Comparison of ENCODE assay signal across 1 cellular context in the genomic region with DNA sequence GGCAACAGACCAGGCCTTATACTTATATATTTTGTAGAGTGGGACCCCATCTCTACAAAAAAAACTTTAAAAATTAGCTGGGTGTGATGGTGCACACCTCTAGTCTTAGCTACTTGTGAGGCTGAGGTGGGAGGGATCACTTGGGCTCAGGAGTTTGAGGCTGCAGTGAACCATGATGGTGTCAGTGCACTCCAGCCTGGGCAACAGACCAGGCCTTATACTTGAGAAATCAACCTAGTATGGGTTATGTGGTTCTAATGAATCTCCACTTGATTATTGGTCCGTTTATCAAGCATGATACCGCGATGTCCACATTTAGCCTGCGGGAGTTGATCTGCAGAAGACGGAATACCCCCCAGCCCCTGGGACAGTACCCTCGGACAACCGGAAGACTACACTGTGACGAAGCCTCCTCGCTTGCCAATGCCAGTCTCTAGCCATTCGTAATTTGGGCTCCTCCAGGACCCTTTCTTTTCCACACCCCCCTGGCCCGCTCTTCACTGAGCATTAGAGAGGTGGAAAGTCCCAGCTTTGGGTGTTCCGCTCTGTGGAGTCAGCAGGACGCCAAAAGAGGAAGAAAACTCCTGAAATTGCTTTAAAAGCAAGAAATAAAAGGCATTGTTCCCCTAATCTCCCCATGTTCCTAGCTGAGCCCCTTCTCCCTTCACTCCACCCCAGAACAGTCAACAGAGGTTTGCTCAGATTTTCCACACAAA.
TF ChIP-seq lines count a peak whose summit lies in the region.

No MANE protein-coding gene starts in this region.

TF ChIP-seq in GM12878, 131 proteins besides CTCF, POLR2A, EP300 and RAD21:
- TF ChIP-seq, protein P1, sequence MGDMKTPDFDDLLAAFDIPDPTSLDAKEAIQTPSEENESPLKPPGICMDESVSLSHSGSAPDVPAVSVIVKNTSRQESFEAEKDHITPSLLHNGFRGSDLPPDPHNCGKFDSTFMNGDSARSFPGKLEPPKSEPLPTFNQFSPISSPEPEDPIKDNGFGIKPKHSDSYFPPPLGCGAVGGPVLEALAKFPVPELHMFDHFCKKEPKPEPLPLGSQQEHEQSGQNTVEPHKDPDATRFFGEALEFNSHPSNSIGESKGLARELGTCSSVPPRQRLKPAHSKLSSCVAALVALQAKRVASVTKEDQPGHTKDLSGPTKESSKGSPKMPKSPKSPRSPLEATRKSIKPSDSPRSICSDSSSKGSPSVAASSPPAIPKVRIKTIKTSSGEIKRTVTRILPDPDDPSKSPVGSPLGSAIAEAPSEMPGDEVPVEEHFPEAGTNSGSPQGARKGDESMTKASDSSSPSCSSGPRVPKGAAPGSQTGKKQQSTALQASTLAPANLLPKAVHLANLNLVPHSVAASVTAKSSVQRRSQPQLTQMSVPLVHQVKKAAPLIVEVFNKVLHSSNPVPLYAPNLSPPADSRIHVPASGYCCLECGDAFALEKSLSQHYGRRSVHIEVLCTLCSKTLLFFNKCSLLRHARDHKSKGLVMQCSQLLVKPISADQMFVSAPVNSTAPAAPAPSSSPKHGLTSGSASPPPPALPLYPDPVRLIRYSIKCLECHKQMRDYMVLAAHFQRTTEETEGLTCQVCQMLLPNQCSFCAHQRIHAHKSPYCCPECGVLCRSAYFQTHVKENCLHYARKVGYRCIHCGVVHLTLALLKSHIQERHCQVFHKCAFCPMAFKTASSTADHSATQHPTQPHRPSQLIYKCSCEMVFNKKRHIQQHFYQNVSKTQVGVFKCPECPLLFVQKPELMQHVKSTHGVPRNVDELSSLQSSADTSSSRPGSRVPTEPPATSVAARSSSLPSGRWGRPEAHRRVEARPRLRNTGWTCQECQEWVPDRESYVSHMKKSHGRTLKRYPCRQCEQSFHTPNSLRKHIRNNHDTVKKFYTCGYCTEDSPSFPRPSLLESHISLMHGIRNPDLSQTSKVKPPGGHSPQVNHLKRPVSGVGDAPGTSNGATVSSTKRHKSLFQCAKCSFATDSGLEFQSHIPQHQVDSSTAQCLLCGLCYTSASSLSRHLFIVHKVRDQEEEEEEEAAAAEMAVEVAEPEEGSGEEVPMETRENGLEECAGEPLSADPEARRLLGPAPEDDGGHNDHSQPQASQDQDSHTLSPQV (IDR thresholded peaks at IDR 0.05), result no peak
- TF ChIP-seq YY1 (IDR thresholded peaks at IDR 0.05; ENCODE audit: low read depth, low read length), result no peak
- no peak for TF ChIP-seq FOS (IDR thresholded peaks at IDR 0.05; ENCODE audit: borderline replicate concordance, extremely low read depth, insufficient read length)
- no peak for TF ChIP-seq LARP7 (IDR thresholded peaks at IDR 0.05)
- no peak for TF ChIP-seq CHD2 (IDR thresholded peaks at IDR 0.05; ENCODE audit: borderline replicate concordance, low read depth, low read length)
- 0 out of 2 replicates have a peak, but pooled peaks have one; percentile 46 for TF ChIP-seq DPF2 (IDR thresholded peaks at IDR 0.05)
- no peak for TF ChIP-seq ESRRA (IDR thresholded peaks at IDR 0.05; ENCODE audit: low read length)
- no peak for TF ChIP-seq ETV6 (conservative IDR thresholded peaks at IDR 0.05 in 1 of 2, IDR thresholded peaks at IDR 0.05 in 1 of 2; ENCODE audit: borderline replicate concordance in 1 of 2, low read depth in 1 of 2)
- TF ChIP-seq, protein P2, sequence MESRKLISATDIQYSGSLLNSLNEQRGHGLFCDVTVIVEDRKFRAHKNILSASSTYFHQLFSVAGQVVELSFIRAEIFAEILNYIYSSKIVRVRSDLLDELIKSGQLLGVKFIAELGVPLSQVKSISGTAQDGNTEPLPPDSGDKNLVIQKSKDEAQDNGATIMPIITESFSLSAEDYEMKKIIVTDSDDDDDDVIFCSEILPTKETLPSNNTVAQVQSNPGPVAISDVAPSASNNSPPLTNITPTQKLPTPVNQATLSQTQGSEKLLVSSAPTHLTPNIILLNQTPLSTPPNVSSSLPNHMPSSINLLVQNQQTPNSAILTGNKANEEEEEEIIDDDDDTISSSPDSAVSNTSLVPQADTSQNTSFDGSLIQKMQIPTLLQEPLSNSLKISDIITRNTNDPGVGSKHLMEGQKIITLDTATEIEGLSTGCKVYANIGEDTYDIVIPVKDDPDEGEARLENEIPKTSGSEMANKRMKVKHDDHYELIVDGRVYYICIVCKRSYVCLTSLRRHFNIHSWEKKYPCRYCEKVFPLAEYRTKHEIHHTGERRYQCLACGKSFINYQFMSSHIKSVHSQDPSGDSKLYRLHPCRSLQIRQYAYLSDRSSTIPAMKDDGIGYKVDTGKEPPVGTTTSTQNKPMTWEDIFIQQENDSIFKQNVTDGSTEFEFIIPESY (IDR thresholded peaks at IDR 0.05), result no peak
- TF ChIP-seq RUNX3 (IDR thresholded peaks at IDR 0.05; ENCODE audit: low read length), result no peak
- no peak for TF ChIP-seq SMAD1 (IDR thresholded peaks at IDR 0.05; ENCODE audit: low read depth, partially characterized antibody)
- no peak for TF ChIP-seq STAT3 (IDR thresholded peaks at IDR 0.05; ENCODE audit: low read depth, low read length)
- TF ChIP-seq, protein P3, sequence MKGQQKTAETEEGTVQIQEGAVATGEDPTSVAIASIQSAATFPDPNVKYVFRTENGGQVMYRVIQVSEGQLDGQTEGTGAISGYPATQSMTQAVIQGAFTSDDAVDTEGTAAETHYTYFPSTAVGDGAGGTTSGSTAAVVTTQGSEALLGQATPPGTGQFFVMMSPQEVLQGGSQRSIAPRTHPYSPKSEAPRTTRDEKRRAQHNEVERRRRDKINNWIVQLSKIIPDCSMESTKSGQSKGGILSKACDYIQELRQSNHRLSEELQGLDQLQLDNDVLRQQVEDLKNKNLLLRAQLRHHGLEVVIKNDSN (IDR thresholded peaks at IDR 0.05; ENCODE audit: borderline replicate concordance, extremely low read length, insufficient read depth, low read depth, low read length), result no peak
- no peak for TF ChIP-seq SMC3 (IDR thresholded peaks at IDR 0.05; ENCODE audit: borderline replicate concordance, low read length)
- TF ChIP-seq, protein P4, sequence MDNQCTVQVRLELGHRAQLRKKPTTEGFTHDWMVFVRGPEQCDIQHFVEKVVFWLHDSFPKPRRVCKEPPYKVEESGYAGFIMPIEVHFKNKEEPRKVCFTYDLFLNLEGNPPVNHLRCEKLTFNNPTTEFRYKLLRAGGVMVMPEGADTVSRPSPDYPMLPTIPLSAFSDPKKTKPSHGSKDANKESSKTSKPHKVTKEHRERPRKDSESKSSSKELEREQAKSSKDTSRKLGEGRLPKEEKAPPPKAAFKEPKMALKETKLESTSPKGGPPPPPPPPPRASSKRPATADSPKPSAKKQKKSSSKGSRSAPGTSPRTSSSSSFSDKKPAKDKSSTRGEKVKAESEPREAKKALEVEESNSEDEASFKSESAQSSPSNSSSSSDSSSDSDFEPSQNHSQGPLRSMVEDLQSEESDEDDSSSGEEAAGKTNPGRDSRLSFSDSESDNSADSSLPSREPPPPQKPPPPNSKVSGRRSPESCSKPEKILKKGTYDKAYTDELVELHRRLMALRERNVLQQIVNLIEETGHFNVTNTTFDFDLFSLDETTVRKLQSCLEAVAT (IDR thresholded peaks at IDR 0.05), result no peak
- TF ChIP-seq POLR2AphosphoS5 (IDR thresholded peaks at IDR 0.05; ENCODE audit: low read length), result no peak
- TF ChIP-seq, protein P5, sequence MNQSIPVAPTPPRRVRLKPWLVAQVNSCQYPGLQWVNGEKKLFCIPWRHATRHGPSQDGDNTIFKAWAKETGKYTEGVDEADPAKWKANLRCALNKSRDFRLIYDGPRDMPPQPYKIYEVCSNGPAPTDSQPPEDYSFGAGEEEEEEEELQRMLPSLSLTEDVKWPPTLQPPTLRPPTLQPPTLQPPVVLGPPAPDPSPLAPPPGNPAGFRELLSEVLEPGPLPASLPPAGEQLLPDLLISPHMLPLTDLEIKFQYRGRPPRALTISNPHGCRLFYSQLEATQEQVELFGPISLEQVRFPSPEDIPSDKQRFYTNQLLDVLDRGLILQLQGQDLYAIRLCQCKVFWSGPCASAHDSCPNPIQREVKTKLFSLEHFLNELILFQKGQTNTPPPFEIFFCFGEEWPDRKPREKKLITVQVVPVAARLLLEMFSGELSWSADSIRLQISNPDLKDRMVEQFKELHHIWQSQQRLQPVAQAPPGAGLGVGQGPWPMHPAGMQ (IDR thresholded peaks at IDR 0.05; ENCODE audit: borderline replicate concordance), result no peak
- TF ChIP-seq ZNF274 (IDR thresholded peaks at IDR 0.05; ENCODE audit: insufficient read depth, insufficient read length), result no peak
- TF ChIP-seq SMARCA5 (IDR thresholded peaks at IDR 0.05), result no peak
- no peak for TF ChIP-seq PML (IDR thresholded peaks at IDR 0.05; ENCODE audit: low read length)
- TF ChIP-seq MTA2 (IDR thresholded peaks at IDR 0.05; ENCODE audit: low read depth), result no peak
- TF ChIP-seq NRF1 (conservative IDR thresholded peaks at IDR 0.05; ENCODE audit: low read depth, low read length), result no peak
- no peak for TF ChIP-seq SMAD5 (IDR thresholded peaks at IDR 0.05; ENCODE audit: low read depth)
- TF ChIP-seq, protein P6, sequence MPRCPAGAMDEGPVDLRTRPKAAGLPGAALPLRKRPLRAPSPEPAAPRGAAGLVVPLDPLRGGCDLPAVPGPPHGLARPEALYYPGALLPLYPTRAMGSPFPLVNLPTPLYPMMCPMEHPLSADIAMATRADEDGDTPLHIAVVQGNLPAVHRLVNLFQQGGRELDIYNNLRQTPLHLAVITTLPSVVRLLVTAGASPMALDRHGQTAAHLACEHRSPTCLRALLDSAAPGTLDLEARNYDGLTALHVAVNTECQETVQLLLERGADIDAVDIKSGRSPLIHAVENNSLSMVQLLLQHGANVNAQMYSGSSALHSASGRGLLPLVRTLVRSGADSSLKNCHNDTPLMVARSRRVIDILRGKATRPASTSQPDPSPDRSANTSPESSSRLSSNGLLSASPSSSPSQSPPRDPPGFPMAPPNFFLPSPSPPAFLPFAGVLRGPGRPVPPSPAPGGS (IDR thresholded peaks at IDR 0.05; ENCODE audit: borderline replicate concordance, insufficient read depth, low read depth, low read length, poor library complexity, severe bottlenecking), result no peak
- no peak for TF ChIP-seq BRCA1 (IDR thresholded peaks at IDR 0.05; ENCODE audit: low read depth, low read length)
- no peak for TF ChIP-seq EED (IDR thresholded peaks at IDR 0.05; ENCODE audit: low read depth)
- TF ChIP-seq HDGF (IDR thresholded peaks at IDR 0.05), result no peak
- TF ChIP-seq NR2C1 (IDR thresholded peaks at IDR 0.05), result no peak
- no peak for TF ChIP-seq HCFC1 (IDR thresholded peaks at IDR 0.05; ENCODE audit: low read length)
- TF ChIP-seq RB1 (IDR thresholded peaks at IDR 0.05; ENCODE audit: borderline replicate concordance), result no peak
- TF ChIP-seq ZNF217 (IDR thresholded peaks at IDR 0.05), result no peak
- peak in 1 of 2 experiments; percentile 60; a peak in 2 of 4 replicates for TF ChIP-seq IKZF2 (IDR thresholded peaks at IDR 0.05)
- TF ChIP-seq SUPT20H (IDR thresholded peaks at IDR 0.05; ENCODE audit: borderline replicate concordance, control insufficient read depth, low read depth, low read length), result no peak
- TF ChIP-seq TARDBP (IDR thresholded peaks at IDR 0.05; ENCODE audit: borderline replicate concordance), result no peak
- peak; percentile 27; the same call in 1 of the 2 replicates for TF ChIP-seq SPI1 (IDR thresholded peaks at IDR 0.05; ENCODE audit: borderline replicate concordance, insufficient read depth, low read depth, low read length)
- TF ChIP-seq YBX1 (IDR thresholded peaks at IDR 0.05), result no peak
- TF ChIP-seq, protein P7, sequence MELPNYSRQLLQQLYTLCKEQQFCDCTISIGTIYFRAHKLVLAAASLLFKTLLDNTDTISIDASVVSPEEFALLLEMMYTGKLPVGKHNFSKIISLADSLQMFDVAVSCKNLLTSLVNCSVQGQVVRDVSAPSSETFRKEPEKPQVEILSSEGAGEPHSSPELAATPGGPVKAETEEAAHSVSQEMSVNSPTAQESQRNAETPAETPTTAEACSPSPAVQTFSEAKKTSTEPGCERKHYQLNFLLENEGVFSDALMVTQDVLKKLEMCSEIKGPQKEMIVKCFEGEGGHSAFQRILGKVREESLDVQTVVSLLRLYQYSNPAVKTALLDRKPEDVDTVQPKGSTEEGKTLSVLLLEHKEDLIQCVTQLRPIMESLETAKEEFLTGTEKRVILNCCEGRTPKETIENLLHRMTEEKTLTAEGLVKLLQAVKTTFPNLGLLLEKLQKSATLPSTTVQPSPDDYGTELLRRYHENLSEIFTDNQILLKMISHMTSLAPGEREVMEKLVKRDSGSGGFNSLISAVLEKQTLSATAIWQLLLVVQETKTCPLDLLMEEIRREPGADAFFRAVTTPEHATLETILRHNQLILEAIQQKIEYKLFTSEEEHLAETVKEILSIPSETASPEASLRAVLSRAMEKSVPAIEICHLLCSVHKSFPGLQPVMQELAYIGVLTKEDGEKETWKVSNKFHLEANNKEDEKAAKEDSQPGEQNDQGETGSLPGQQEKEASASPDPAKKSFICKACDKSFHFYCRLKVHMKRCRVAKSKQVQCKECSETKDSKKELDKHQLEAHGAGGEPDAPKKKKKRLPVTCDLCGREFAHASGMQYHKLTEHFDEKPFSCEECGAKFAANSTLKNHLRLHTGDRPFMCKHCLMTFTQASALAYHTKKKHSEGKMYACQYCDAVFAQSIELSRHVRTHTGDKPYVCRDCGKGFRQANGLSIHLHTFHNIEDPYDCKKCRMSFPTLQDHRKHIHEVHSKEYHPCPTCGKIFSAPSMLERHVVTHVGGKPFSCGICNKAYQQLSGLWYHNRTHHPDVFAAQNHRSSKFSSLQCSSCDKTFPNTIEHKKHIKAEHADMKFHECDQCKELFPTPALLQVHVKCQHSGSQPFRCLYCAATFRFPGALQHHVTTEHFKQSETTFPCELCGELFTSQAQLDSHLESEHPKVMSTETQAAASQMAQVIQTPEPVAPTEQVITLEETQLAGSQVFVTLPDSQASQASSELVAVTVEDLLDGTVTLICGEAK (IDR thresholded peaks at IDR 0.05; ENCODE audit: borderline replicate concordance), result no peak
- no peak for TF ChIP-seq PAX8 (IDR thresholded peaks at IDR 0.05)
- no peak for TF ChIP-seq JUND (IDR thresholded peaks at IDR 0.05; ENCODE audit: low read depth, low read length)
- TF ChIP-seq, protein P8, sequence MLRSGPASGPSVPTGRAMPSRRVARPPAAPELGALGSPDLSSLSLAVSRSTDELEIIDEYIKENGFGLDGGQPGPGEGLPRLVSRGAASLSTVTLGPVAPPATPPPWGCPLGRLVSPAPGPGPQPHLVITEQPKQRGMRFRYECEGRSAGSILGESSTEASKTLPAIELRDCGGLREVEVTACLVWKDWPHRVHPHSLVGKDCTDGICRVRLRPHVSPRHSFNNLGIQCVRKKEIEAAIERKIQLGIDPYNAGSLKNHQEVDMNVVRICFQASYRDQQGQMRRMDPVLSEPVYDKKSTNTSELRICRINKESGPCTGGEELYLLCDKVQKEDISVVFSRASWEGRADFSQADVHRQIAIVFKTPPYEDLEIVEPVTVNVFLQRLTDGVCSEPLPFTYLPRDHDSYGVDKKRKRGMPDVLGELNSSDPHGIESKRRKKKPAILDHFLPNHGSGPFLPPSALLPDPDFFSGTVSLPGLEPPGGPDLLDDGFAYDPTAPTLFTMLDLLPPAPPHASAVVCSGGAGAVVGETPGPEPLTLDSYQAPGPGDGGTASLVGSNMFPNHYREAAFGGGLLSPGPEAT (IDR thresholded peaks at IDR 0.05; ENCODE audit: low read depth), result peak; percentile 67
- TF ChIP-seq RELA (IDR thresholded peaks at IDR 0.05; ENCODE audit: borderline replicate concordance, partially characterized antibody), result peak; percentile 19
- peak; percentile 49; the same call in 1 of the 2 replicates for TF ChIP-seq IKZF1 (conservative IDR thresholded peaks at IDR 0.05)
- TF ChIP-seq RAD51 (IDR thresholded peaks at IDR 0.05), result no peak
- TF ChIP-seq RFX5 (IDR thresholded peaks at IDR 0.05; ENCODE audit: low read depth, low read length), result no peak
- no peak for TF ChIP-seq NR2C2 (IDR thresholded peaks at IDR 0.05; ENCODE audit: borderline replicate concordance, control insufficient read depth, insufficient read length, low read depth)
